Comparison of ENCODE assay signal across 3 cellular contexts in genomic region chr18:30149585-30149984, GRCh38.
TF ChIP-seq lines count a peak whose summit lies in the region.

No MANE protein-coding gene starts in this region.

TF ChIP-seq in HepG2, 621 proteins besides CTCF, POLR2A, EP300 and RAD21:
- TF ChIP-seq AKNA (CRISPR knock-in tag; IDR thresholded peaks at IDR 0.05; ENCODE audit: borderline replicate concordance) (no peak), ZNF431 (CRISPR knock-in tag; IDR thresholded peaks at IDR 0.05; ENCODE audit: borderline replicate concordance, low read depth) (no peak), NFRKB (IDR thresholded peaks at IDR 0.05) (no peak), KDM4B (CRISPR knock-in tag; IDR thresholded peaks at IDR 0.05) (no peak), MIER2 (CRISPR knock-in tag; IDR thresholded peaks at IDR 0.05) (no peak), MAFK (conservative IDR thresholded peaks at IDR 0.05 in 1 of 2, IDR thresholded peaks at IDR 0.05 in 1 of 2; ENCODE audit: low read length in 2 of 2) (peak; percentile 37 to 57; a peak in 3 of 4 replicates), KLF13 (CRISPR knock-in tag; IDR thresholded peaks at IDR 0.05) (no peak), KDM5A (IDR thresholded peaks at IDR 0.05; ENCODE audit: borderline replicate concordance, low read length) (no peak), ZC3H4 (CRISPR knock-in tag; IDR thresholded peaks at IDR 0.05; ENCODE audit: borderline replicate concordance) (no peak), ZBTB37 (CRISPR knock-in tag; IDR thresholded peaks at IDR 0.05) (no peak), MAFF (IDR thresholded peaks at IDR 0.05; ENCODE audit: low read depth, low read length) (peak; percentile 35; the same call in 1 of the 2 replicates)

TF ChIP-seq in IMR-90, 13 proteins besides CTCF, POLR2A, EP300 and RAD21:
- TF ChIP-seq CHD1 (IDR thresholded peaks at IDR 0.05; ENCODE audit: low read depth, low read length) (no peak), MAFK (IDR thresholded peaks at IDR 0.05; ENCODE audit: low read depth, low read length) (0 out of 2 replicates have a peak, but pooled peaks have one; percentile 15), MAZ (IDR thresholded peaks at IDR 0.05; ENCODE audit: borderline replicate concordance, low read depth, low read length) (no peak), RCOR1 (IDR thresholded peaks at IDR 0.05; ENCODE audit: insufficient replicate concordance, low read length) (no peak), USF2 (IDR thresholded peaks at IDR 0.05; ENCODE audit: low read depth, low read length) (no peak), CEBPB (IDR thresholded peaks at IDR 0.05; ENCODE audit: low read depth, low read length) (no peak), RFX5 (IDR thresholded peaks at IDR 0.05; ENCODE audit: low read depth, low read length) (no peak), MXI1 (IDR thresholded peaks at IDR 0.05; ENCODE audit: borderline replicate concordance, low read depth, low read length) (no peak)
- TF ChIP-seq, protein P1, sequence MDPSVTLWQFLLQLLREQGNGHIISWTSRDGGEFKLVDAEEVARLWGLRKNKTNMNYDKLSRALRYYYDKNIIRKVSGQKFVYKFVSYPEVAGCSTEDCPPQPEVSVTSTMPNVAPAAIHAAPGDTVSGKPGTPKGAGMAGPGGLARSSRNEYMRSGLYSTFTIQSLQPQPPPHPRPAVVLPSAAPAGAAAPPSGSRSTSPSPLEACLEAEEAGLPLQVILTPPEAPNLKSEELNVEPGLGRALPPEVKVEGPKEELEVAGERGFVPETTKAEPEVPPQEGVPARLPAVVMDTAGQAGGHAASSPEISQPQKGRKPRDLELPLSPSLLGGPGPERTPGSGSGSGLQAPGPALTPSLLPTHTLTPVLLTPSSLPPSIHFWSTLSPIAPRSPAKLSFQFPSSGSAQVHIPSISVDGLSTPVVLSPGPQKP (IDR thresholded peaks at IDR 0.05; ENCODE audit: borderline replicate concordance, low read depth, low read length), result no peak

TF ChIP-seq in K562, 482 proteins besides CTCF, POLR2A, EP300 and RAD21:
- TF ChIP-seq PRMT5 (CRISPR knock-in tag; IDR thresholded peaks at IDR 0.05) (no peak), MAFK (IDR thresholded peaks at IDR 0.05; ENCODE audit: low read length) (0 out of 2 replicates have a peak, but pooled peaks have one; percentile 7), GATAD2B (IDR thresholded peaks at IDR 0.05; ENCODE audit: borderline replicate concordance) (no peak), MAFF (IDR thresholded peaks at IDR 0.05; ENCODE audit: low read length) (peak; percentile 45), FOXK2 (conservative IDR thresholded peaks at IDR 0.05 in 1 of 2, IDR thresholded peaks at IDR 0.05 in 1 of 2; ENCODE audit: low read depth in 2 of 2) (no peak), ZNF274 (IDR thresholded peaks at IDR 0.05; ENCODE audit: borderline replicate concordance, low read depth, low read length) (no peak), PRDM10 (IDR thresholded peaks at IDR 0.05; ENCODE audit: partially characterized antibody) (no peak), HDAC3 (IDR thresholded peaks at IDR 0.05; ENCODE audit: borderline replicate concordance, partially characterized antibody) (no peak), GATA2 (CRISPR knock-in tag; IDR thresholded peaks at IDR 0.05) (no peak), ZNF316 (IDR thresholded peaks at IDR 0.05) (peak; percentile 66), C11orf30 (IDR thresholded peaks at IDR 0.05; ENCODE audit: low read depth) (peak; percentile 46; the same call in 1 of the 2 replicates)
- TF ChIP-seq, protein P2, sequence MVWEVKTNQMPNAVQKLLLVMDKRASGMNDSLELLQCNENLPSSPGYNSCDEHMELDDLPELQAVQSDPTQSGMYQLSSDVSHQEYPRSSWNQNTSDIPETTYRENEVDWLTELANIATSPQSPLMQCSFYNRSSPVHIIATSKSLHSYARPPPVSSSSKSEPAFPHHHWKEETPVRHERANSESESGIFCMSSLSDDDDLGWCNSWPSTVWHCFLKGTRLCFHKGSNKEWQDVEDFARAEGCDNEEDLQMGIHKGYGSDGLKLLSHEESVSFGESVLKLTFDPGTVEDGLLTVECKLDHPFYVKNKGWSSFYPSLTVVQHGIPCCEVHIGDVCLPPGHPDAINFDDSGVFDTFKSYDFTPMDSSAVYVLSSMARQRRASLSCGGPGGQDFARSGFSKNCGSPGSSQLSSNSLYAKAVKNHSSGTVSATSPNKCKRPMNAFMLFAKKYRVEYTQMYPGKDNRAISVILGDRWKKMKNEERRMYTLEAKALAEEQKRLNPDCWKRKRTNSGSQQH (CRISPR knock-in tag; IDR thresholded peaks at IDR 0.05), result no peak
- TF ChIP-seq, protein P3, sequence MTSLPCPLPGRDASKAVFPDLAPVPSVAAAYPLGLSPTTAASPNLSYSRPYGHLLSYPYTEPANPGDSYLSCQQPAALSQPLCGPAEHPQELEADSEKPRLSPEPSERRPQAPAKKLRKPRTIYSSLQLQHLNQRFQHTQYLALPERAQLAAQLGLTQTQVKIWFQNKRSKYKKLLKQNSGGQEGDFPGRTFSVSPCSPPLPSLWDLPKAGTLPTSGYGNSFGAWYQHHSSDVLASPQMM (CRISPR knock-in tag; IDR thresholded peaks at IDR 0.05), result no peak
- TF ChIP-seq, protein P4, sequence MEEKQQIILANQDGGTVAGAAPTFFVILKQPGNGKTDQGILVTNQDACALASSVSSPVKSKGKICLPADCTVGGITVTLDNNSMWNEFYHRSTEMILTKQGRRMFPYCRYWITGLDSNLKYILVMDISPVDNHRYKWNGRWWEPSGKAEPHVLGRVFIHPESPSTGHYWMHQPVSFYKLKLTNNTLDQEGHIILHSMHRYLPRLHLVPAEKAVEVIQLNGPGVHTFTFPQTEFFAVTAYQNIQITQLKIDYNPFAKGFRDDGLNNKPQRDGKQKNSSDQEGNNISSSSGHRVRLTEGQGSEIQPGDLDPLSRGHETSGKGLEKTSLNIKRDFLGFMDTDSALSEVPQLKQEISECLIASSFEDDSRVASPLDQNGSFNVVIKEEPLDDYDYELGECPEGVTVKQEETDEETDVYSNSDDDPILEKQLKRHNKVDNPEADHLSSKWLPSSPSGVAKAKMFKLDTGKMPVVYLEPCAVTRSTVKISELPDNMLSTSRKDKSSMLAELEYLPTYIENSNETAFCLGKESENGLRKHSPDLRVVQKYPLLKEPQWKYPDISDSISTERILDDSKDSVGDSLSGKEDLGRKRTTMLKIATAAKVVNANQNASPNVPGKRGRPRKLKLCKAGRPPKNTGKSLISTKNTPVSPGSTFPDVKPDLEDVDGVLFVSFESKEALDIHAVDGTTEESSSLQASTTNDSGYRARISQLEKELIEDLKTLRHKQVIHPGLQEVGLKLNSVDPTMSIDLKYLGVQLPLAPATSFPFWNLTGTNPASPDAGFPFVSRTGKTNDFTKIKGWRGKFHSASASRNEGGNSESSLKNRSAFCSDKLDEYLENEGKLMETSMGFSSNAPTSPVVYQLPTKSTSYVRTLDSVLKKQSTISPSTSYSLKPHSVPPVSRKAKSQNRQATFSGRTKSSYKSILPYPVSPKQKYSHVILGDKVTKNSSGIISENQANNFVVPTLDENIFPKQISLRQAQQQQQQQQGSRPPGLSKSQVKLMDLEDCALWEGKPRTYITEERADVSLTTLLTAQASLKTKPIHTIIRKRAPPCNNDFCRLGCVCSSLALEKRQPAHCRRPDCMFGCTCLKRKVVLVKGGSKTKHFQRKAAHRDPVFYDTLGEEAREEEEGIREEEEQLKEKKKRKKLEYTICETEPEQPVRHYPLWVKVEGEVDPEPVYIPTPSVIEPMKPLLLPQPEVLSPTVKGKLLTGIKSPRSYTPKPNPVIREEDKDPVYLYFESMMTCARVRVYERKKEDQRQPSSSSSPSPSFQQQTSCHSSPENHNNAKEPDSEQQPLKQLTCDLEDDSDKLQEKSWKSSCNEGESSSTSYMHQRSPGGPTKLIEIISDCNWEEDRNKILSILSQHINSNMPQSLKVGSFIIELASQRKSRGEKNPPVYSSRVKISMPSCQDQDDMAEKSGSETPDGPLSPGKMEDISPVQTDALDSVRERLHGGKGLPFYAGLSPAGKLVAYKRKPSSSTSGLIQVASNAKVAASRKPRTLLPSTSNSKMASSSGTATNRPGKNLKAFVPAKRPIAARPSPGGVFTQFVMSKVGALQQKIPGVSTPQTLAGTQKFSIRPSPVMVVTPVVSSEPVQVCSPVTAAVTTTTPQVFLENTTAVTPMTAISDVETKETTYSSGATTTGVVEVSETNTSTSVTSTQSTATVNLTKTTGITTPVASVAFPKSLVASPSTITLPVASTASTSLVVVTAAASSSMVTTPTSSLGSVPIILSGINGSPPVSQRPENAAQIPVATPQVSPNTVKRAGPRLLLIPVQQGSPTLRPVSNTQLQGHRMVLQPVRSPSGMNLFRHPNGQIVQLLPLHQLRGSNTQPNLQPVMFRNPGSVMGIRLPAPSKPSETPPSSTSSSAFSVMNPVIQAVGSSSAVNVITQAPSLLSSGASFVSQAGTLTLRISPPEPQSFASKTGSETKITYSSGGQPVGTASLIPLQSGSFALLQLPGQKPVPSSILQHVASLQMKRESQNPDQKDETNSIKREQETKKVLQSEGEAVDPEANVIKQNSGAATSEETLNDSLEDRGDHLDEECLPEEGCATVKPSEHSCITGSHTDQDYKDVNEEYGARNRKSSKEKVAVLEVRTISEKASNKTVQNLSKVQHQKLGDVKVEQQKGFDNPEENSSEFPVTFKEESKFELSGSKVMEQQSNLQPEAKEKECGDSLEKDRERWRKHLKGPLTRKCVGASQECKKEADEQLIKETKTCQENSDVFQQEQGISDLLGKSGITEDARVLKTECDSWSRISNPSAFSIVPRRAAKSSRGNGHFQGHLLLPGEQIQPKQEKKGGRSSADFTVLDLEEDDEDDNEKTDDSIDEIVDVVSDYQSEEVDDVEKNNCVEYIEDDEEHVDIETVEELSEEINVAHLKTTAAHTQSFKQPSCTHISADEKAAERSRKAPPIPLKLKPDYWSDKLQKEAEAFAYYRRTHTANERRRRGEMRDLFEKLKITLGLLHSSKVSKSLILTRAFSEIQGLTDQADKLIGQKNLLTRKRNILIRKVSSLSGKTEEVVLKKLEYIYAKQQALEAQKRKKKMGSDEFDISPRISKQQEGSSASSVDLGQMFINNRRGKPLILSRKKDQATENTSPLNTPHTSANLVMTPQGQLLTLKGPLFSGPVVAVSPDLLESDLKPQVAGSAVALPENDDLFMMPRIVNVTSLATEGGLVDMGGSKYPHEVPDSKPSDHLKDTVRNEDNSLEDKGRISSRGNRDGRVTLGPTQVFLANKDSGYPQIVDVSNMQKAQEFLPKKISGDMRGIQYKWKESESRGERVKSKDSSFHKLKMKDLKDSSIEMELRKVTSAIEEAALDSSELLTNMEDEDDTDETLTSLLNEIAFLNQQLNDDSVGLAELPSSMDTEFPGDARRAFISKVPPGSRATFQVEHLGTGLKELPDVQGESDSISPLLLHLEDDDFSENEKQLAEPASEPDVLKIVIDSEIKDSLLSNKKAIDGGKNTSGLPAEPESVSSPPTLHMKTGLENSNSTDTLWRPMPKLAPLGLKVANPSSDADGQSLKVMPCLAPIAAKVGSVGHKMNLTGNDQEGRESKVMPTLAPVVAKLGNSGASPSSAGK (IDR thresholded peaks at IDR 0.05), result no peak
